ENCODE assay signal across 11 cellular contexts in genomic region chr21:39885119-39885848, GRCh38. TPM values are rescaled to one million over a fixed set of nuclear protein-coding genes. Genes with fewer than 3 reads are reported as not detected.
DNase-seq lines count a peak whose midpoint lies in the region; ATAC-seq and TF ChIP-seq lines count a peak whose summit lies in the region.
"Had no signal": no experiment of that assay in that cellular context is flagged by ENCODE, and none has a peak within 500 bp of the region (broad histone marks: within the 10 kb centered on the region; RNA-seq: fewer than 3 reads in every experiment).

No MANE protein-coding gene starts in this region.

- intact Hi-C loops in right cardiac atrium (cut with DNase I) (no loop called here), thyroid gland (cut with DNase I) (no loop called here)

- no peaks in the 10 kb centered on the region for H3K36me3 ChIP-seq in thyroid gland

- H3K4me3 ChIP-seq in right cardiac atrium (ENCODE audit: low read length), result no peak overlapping the region
- no peak overlapping the region for H3K4me3 ChIP-seq in thyroid gland (replicated peaks in 1 of 3)

- H3K27me3 ChIP-seq in right cardiac atrium (ENCODE audit: control insufficient read depth, insufficient read depth), result no peaks in the 10 kb centered on the region
- H3K27me3 ChIP-seq in thyroid gland, result no peaks in the 10 kb centered on the region

- peak in 1 of 2 donors; percentile 15 for TF ChIP-seq POLR2A in thyroid gland (IDR thresholded peaks at IDR 0.05)

- ATAC-seq in right cardiac atrium, result peak; percentile 79 to 87
- ATAC-seq: stimulated activated naive CD8-positive, alpha-beta T cell treated with anti-CD3 and anti-CD28 coated beads, Interleukin-15, amount 100 ng/mL, for 72 hours had no signal

- DNase-seq in NCI-H146 treated with DMSO at 0.1 percent for 48 hours (lab: John Stamatoyannopoulos, UW; ENCODE audit: unreplicated experiment), result peak; percentile 86
- DNase-seq in SK-N-DZ (ENCODE audit: low spot score), result peak; percentile 93
- DNase-seq in right cardiac atrium, result peak; percentile 45 to 80 (median 69)
- DNase-seq in thyroid gland, result peak; percentile 94
- no peak for DNase-seq in activated CD4-positive, alpha-beta T cell treated with anti-CD3 and anti-CD28 coated beads, Interleukin-2, amount 50 U/mL, for 1 hour
- DNase-seq in DMS53 (lab: John Stamatoyannopoulos, UW), result no peak
- no peak for DNase-seq in stimulated activated CD8-positive, alpha-beta memory T cell treated with anti-CD3 and anti-CD28 coated beads, Interleukin-4, amount 100 ng/mL, for 48 hours
- DNase-seq: stimulated activated naive CD8-positive, alpha-beta T cell treated with anti-CD3 and anti-CD28 coated beads, Interleukin-15, amount 100 ng/mL, for 72 hours; T-helper 2 cell had no signal

- H3K27ac ChIP-seq in right cardiac atrium (ENCODE audit: low read length) (peak overlapping the region; percentile 35), thyroid gland (peak overlapping the region; percentile 65 to 81 (median 67))

- H3K9me3 ChIP-seq in right cardiac atrium (ENCODE audit: control insufficient read depth, low read length) (no peaks in the 10 kb centered on the region), thyroid gland (no peaks in the 10 kb centered on the region)

- WGBS in right cardiac atrium, result 65% methylated on average over 17 of the region's 17 CpGs
- 30 to 31% methylated on average over 12 to 15 of the region's 17 CpGs for WGBS in thyroid gland, 2 donors

- H3K4me1 ChIP-seq in right cardiac atrium (ENCODE audit: control insufficient read depth, insufficient read depth, low read length) (no peaks in the 10 kb centered on the region), thyroid gland (peaks cover 34 to 36% of the 10 kb centered on the region in 2 donors)

- TF ChIP-seq CTCF in thyroid gland (IDR thresholded peaks at IDR 0.05), result no peak

RNA-seq across cellular contexts. Expression of gene PCP4, which starts 18.0 kb away (rescaled TPM):
- not detected in 2 replicates for polyA plus RNA-seq in SK-N-DZ (2014; cell fraction: cytosol; rRNA removed)
- not detected in 2 replicates for polyA plus RNA-seq in SK-N-DZ (2014; cell fraction: nucleus; rRNA removed)
- 1 to 10 TPM; 3.9 to 7.5 (median 5.4) TPM for total RNA-seq in right cardiac atrium
- 6.0 TPM for polyA plus RNA-seq in right cardiac atrium
- total RNA-seq in thyroid gland, result 100 to 1,000 TPM in 3 of 4 donors, 10 to 100 TPM in 1; 67.9 to 318 (median 238) TPM
- total RNA-seq: bronchial epithelial cell, fibroblast of villous mesenchyme had no signal

Comparison
In these comparisons a context has a peak if more than half of its experiments do, and no peak if none do; other contexts are left out.
1. DNase-seq: peak in NCI-H146 treated with DMSO at 0.1 percent for 48 hours (single experiment), SK-N-DZ (single experiment), right cardiac atrium (3 of 3) and thyroid gland (2 of 2); none in activated CD4-positive, alpha-beta T cell treated with anti-CD3 and anti-CD28 coated beads, Interleukin-2, amount 50 U/mL, for 1 hour (single experiment), DMS53 (single experiment) and stimulated activated CD8-positive, alpha-beta memory T cell treated with anti-CD3 and anti-CD28 coated beads, Interleukin-4, amount 100 ng/mL, for 48 hours (single experiment).
2. RNA of gene PCP4, which starts 18.0 kb away (total RNA-seq): 67.9 to 318 TPM in thyroid gland; 3.9 to 7.5 TPM in right cardiac atrium; every median in the first group is over 4 times any median in the second.